16 cellular contexts compared by ENCODE assay signal in genomic region chr16:89691986-89692569, GRCh38.
"Had no signal": no experiment of that assay in that cellular context is flagged by ENCODE, and none has a peak within 500 bp of the region (broad histone marks: within the 10 kb centered on the region; RNA-seq: fewer than 3 reads in every experiment).

No MANE protein-coding gene starts in this region.

- H3K9me3 Mint-ChIP-seq: activated CD8-positive, alpha-beta T cell treated with anti-CD3 and anti-CD28 coated beads for 36 hours; activated T-helper 1 cell treated with anti-CD3 and anti-CD28 coated beads, Interleukin-12 subunit alpha, Interleukin-12 subunit beta, Interleukin-2, Interleukin-4 antibody, amounts not matched to agents 30 ng/mL and 10 ng/mL and 1 ng/mL, durations not matched to agents 14 hours and 24 hours and 36 hours; type B pancreatic cell had no signal

- H3K27me3 Mint-ChIP-seq: activated CD8-positive, alpha-beta T cell treated with anti-CD3 and anti-CD28 coated beads for 36 hours; type B pancreatic cell had no signal

- H3K27me3 ChIP-seq: cardiac muscle cell, colonic mucosa, heart left ventricle, pancreas, suprapubic skin had no signal

- H3K4me3 ChIP-seq: cardiac muscle cell, colonic mucosa, heart left ventricle, pancreas, suprapubic skin had no signal

- H3K27ac ChIP-seq: cardiac muscle cell, colonic mucosa, heart left ventricle, pancreas, suprapubic skin had no signal

- H3K36me3 Mint-ChIP-seq: type B pancreatic cell had no signal

- DNase-seq: activated CD8-positive, alpha-beta memory T cell treated with anti-CD3 and anti-CD28 coated beads, Interleukin-2, amount 50 U/mL, for 4 hours; activated CD8-positive, alpha-beta T cell treated with anti-CD3 and anti-CD28 coated beads for 36 hours; activated naive CD4-positive, alpha-beta T cell treated with Interleukin-2 at 50 U/mL for 16 hours; colonic mucosa; effector CD4-positive, alpha-beta T cell; heart left ventricle; mesendoderm; stimulated activated CD4-positive, alpha-beta T cell treated with anti-CD3 and anti-CD28 coated beads, Interleukin-4, amount 100 ng/mL, for 1 hour; stimulated activated CD8-positive, alpha-beta memory T cell treated with anti-CD3 and anti-CD28 coated beads, Interleukin-4, amount 100 ng/mL, for 48 hours; T-helper 9 cell had no signal

- H3K4me3 Mint-ChIP-seq: activated CD8-positive, alpha-beta T cell treated with anti-CD3 and anti-CD28 coated beads for 36 hours; activated T-helper 1 cell treated with anti-CD3 and anti-CD28 coated beads, Interleukin-12 subunit alpha, Interleukin-12 subunit beta, Interleukin-2, Interleukin-4 antibody, amounts not matched to agents 30 ng/mL and 10 ng/mL and 1 ng/mL, durations not matched to agents 14 hours and 24 hours and 36 hours; type B pancreatic cell had no signal

- H3K9me3 ChIP-seq: colonic mucosa, heart left ventricle, pancreas, suprapubic skin had no signal

- ATAC-seq: activated CD8-positive, alpha-beta T cell treated with anti-CD3 and anti-CD28 coated beads for 36 hours; heart left ventricle; pancreas; stimulated activated naive CD8-positive, alpha-beta T cell treated with anti-CD3 and anti-CD28 coated beads, Interleukin-15, Interleukin-2, amounts not matched to agents 100 U/mL and 50 U/mL, for 24 hours had no signal

- H3K27ac Mint-ChIP-seq: activated CD8-positive, alpha-beta T cell treated with anti-CD3 and anti-CD28 coated beads for 36 hours; activated T-helper 1 cell treated with anti-CD3 and anti-CD28 coated beads, Interleukin-12 subunit alpha, Interleukin-12 subunit beta, Interleukin-2, Interleukin-4 antibody, amounts not matched to agents 30 ng/mL and 10 ng/mL and 1 ng/mL, durations not matched to agents 14 hours and 24 hours and 36 hours; type B pancreatic cell had no signal
